ENCODE assay signal across 12 cellular contexts in genomic region chr19:3073931-3074595, GRCh38. TPM values are rescaled to one million over a fixed set of nuclear protein-coding genes. Genes with fewer than 3 reads are reported as not detected.
DNase-seq lines count a peak whose midpoint lies in the region; ATAC-seq, FAIRE-seq and TF ChIP-seq lines count a peak whose summit lies in the region.
"Had no signal": no experiment of that assay in that cellular context is flagged by ENCODE, and none has a peak within 500 bp of the region (broad histone marks: within the 10 kb centered on the region; RNA-seq: fewer than 3 reads in every experiment).

No MANE protein-coding gene starts in this region.

- TF ChIP-seq EP300 in suprapubic skin (IDR thresholded peaks at IDR 0.05), result no peak

- TF ChIP-seq POLR2A in suprapubic skin (IDR thresholded peaks at IDR 0.05), result no peak

- H3K4me1 Mint-ChIP-seq in stimulated activated effector memory CD8-positive, alpha-beta T cell treated with anti-CD3 and anti-CD28 coated beads, Interleukin-12 subunit alpha, Interleukin-12 subunit beta, amount 100 ng/mL, for 72 hours, result peaks cover 10% of the 10 kb centered on the region

- peaks cover 2 to 4% of the 10 kb centered on the region in 2 donors for H3K4me1 ChIP-seq in kidney (ENCODE audit: control insufficient read depth in 1 of 2, insufficient read depth in 1 of 2, low read depth in 1 of 2, low read length in 2 of 2)
- H3K4me1 ChIP-seq in suprapubic skin, result peaks cover 10% of the 10 kb centered on the region

- H3K27me3 ChIP-seq in suprapubic skin, result no peaks in the 10 kb centered on the region

- ATAC-seq in HG03039 (IDR thresholded peaks at IDR 0.05; ENCODE audit: unreplicated experiment), result no peak
- no peak for ATAC-seq in stimulated activated effector memory CD8-positive, alpha-beta T cell treated with anti-CD3 and anti-CD28 coated beads, Interleukin-12 subunit alpha, Interleukin-12 subunit beta, amount 100 ng/mL, for 72 hours
- no peak for ATAC-seq in GM21515 (IDR thresholded peaks at IDR 0.05; ENCODE audit: unreplicated experiment)
- ATAC-seq: activated naive CD4-positive, alpha-beta T cell treated with anti-CD3 and anti-CD28 coated beads, Interleukin-2, amount 50 U/mL, for 72 hours had no signal

- no peaks in the 10 kb centered on the region for H3K36me3 ChIP-seq in kidney (ENCODE audit: control insufficient read depth in 1 of 2, insufficient read depth in 2 of 2, low read length in 2 of 2)
- no peaks in the 10 kb centered on the region for H3K36me3 ChIP-seq in suprapubic skin
- H3K36me3 ChIP-seq: HAP-1 had no signal

- H3K9me3 ChIP-seq in kidney (ENCODE audit: control insufficient read depth in 1 of 2, low read length in 2 of 2), result no peaks in the 10 kb centered on the region
- H3K9me3 ChIP-seq in suprapubic skin, result no peaks in the 10 kb centered on the region
- H3K9me3 ChIP-seq: HAP-1 had no signal

- no peak overlapping the region for H3K27ac ChIP-seq in kidney (ENCODE audit: low read depth in 2 of 2, low read length in 2 of 2)
- no peak overlapping the region for H3K27ac ChIP-seq in suprapubic skin

- DNase-seq in AG04449 (ENCODE audit: low read depth, low spot score), result no peak
- no peak for DNase-seq in astrocyte of the spinal cord (ENCODE audit: low read depth, low spot score)
- peak; percentile 78 for DNase-seq in kidney
- no peak for DNase-seq in stimulated activated effector memory CD8-positive, alpha-beta T cell treated with anti-CD3 and anti-CD28 coated beads, Interleukin-12 subunit alpha, Interleukin-12 subunit beta, amount 100 ng/mL, for 72 hours (ENCODE audit: low spot score in 2 of 2)
- DNase-seq in suprapubic skin (ENCODE audit: low spot score in 2 of 2), result no peak
- DNase-seq: activated CD8-positive, alpha-beta memory T cell treated with anti-CD3 and anti-CD28 coated beads for 24 hours; NCI-H1930 had no signal

- intact Hi-C loops in kidney (cut with DNase I), result no loop called here

- no peak overlapping the region for H3K9ac ChIP-seq in kidney (ENCODE audit: low read length in 2 of 2)

- no peaks in the 10 kb centered on the region for H3K36me3 Mint-ChIP-seq in stimulated activated effector memory CD8-positive, alpha-beta T cell treated with anti-CD3 and anti-CD28 coated beads, Interleukin-12 subunit alpha, Interleukin-12 subunit beta, amount 100 ng/mL, for 72 hours
- H3K36me3 Mint-ChIP-seq: activated naive CD4-positive, alpha-beta T cell treated with anti-CD3 and anti-CD28 coated beads, Interleukin-2, amount 50 U/mL, for 72 hours had no signal

- in situ Hi-C loops in astrocyte of the spinal cord (cut with HindIII; ENCODE audit: low sequenced_read_pairs), result no loop called here

- no peak overlapping the region for H3K27ac Mint-ChIP-seq in stimulated activated effector memory CD8-positive, alpha-beta T cell treated with anti-CD3 and anti-CD28 coated beads, Interleukin-12 subunit alpha, Interleukin-12 subunit beta, amount 100 ng/mL, for 72 hours
- H3K27ac Mint-ChIP-seq: activated naive CD4-positive, alpha-beta T cell treated with anti-CD3 and anti-CD28 coated beads, Interleukin-2, amount 50 U/mL, for 72 hours had no signal

- TF ChIP-seq CTCF in AG04449 (IDR thresholded peaks at IDR 0.05; ENCODE audit: insufficient read depth, low read length, missing control alignments), result peak; percentile 13
- TF ChIP-seq CTCF in GM12875 (IDR thresholded peaks at IDR 0.05; ENCODE audit: borderline replicate concordance, insufficient read depth, low read depth, low read length), result peak; percentile 26; the same call in 1 of the 2 replicates
- peak; percentile 22 for TF ChIP-seq CTCF in astrocyte of the spinal cord (IDR thresholded peaks at IDR 0.05; ENCODE audit: low read depth, low read length)
- TF ChIP-seq CTCF in kidney (IDR thresholded peaks at IDR 0.05; ENCODE audit: borderline replicate concordance, extremely low read depth, insufficient read depth), result no peak
- no peak for TF ChIP-seq CTCF in suprapubic skin (IDR thresholded peaks at IDR 0.05)

- no peak for FAIRE-seq in kidney (lab: Jason Lieb, UNC)

- WGBS in suprapubic skin, result 77% methylated on average over 6 of the region's 8 CpGs

- POLR2A ChIA-PET in AG04449 (lab: Yijun Ruan, JAX), result no interaction called here

- H3K9me3 Mint-ChIP-seq in stimulated activated effector memory CD8-positive, alpha-beta T cell treated with anti-CD3 and anti-CD28 coated beads, Interleukin-12 subunit alpha, Interleukin-12 subunit beta, amount 100 ng/mL, for 72 hours, result no peaks in the 10 kb centered on the region
- H3K9me3 Mint-ChIP-seq: activated naive CD4-positive, alpha-beta T cell treated with anti-CD3 and anti-CD28 coated beads, Interleukin-2, amount 50 U/mL, for 72 hours had no signal

- CTCF ChIA-PET in AG04449 (lab: Yijun Ruan, JAX), result interaction anchor here (1.2 to 4.5 kb wide), 3 partner anchors 10 to 123 kb away, joined by 4 to 27 read pairs (median 11); no protein-coding TSS in a partner anchor

- H3K4me3 ChIP-seq in AG04449 (ENCODE audit: low read depth, low read length) (no peak overlapping the region), GM12875 (ENCODE audit: low read depth, low read length) (no peak overlapping the region), astrocyte of the spinal cord (ENCODE audit: low read depth, low read length) (no peak overlapping the region), kidney (ENCODE audit: low read length in 2 of 2) (no peak overlapping the region), suprapubic skin (no peak overlapping the region)
- H3K4me3 ChIP-seq: HAP-1 had no signal

- H3K4me3 Mint-ChIP-seq in stimulated activated effector memory CD8-positive, alpha-beta T cell treated with anti-CD3 and anti-CD28 coated beads, Interleukin-12 subunit alpha, Interleukin-12 subunit beta, amount 100 ng/mL, for 72 hours, result no peak overlapping the region

RNA-seq across cellular contexts. Expression of gene TLE5, which starts 11.8 kb away (rescaled TPM):
- total RNA-seq in kidney (526 TPM), suprapubic skin (100 to 1,000 TPM; 339 to 403 (median 382) TPM)
- polyA plus RNA-seq in kidney (ENCODE audit: insufficient read depth, low read depth, low replicate concordance), result 580 TPM

RNA-seq across cellular contexts. Expression of gene GNA11, which starts 20.1 kb away (rescaled TPM):
- total RNA-seq in kidney, result 69.4 TPM
- 43.9 TPM for polyA plus RNA-seq in kidney (ENCODE audit: insufficient read depth, low read depth, low replicate concordance)
- 10 to 100 TPM; 49.9 to 76.2 (median 57.1) TPM for total RNA-seq in suprapubic skin

RNA-seq across cellular contexts. Expression of gene TLE2, which starts 45.0 kb away (rescaled TPM):
- total RNA-seq in kidney, result 76.6 TPM
- 28.2 TPM for polyA plus RNA-seq in kidney (ENCODE audit: insufficient read depth, low read depth, low replicate concordance)
- total RNA-seq in suprapubic skin, result 10 to 100 TPM; 18.2 to 35.6 (median 27.3) TPM

Comparison
In these comparisons a context has a peak if more than half of its experiments do, and no peak if none do; other contexts are left out.
1. CTCF ChIP-seq: peak in AG04449 (single experiment), GM12875 (single experiment) and astrocyte of the spinal cord (single experiment); none in kidney (single experiment) and suprapubic skin (0 of 2).